Comparison of ENCODE assay signal across 2 cellular contexts in genomic region chr11:44229003-44229570, GRCh38.
TF ChIP-seq lines count a peak whose summit lies in the region.

No MANE protein-coding gene starts in this region.

TF ChIP-seq in IMR-90, 13 proteins besides CTCF, POLR2A, EP300 and RAD21 (continued from another document):
- TF ChIP-seq CHD1 (IDR thresholded peaks at IDR 0.05; ENCODE audit: low read depth, low read length) (no peak), ELK1 (IDR thresholded peaks at IDR 0.05; ENCODE audit: borderline replicate concordance, low read depth, low read length) (no peak), BHLHE40 (IDR thresholded peaks at IDR 0.05; ENCODE audit: low read depth, low read length) (no peak), NFE2L2 (IDR thresholded peaks at IDR 0.05; ENCODE audit: low read depth, low read length) (no peak), MAZ (IDR thresholded peaks at IDR 0.05; ENCODE audit: borderline replicate concordance, low read depth, low read length) (no peak), CEBPB (IDR thresholded peaks at IDR 0.05; ENCODE audit: low read depth, low read length) (no peak), RCOR1 (IDR thresholded peaks at IDR 0.05; ENCODE audit: insufficient replicate concordance, low read length) (no peak), FOS (IDR thresholded peaks at IDR 0.05; ENCODE audit: low read depth, low read length) (no peak), MXI1 (IDR thresholded peaks at IDR 0.05; ENCODE audit: borderline replicate concordance, low read depth, low read length) (no peak), MAFK (IDR thresholded peaks at IDR 0.05; ENCODE audit: low read depth, low read length) (no peak), SMC3 (IDR thresholded peaks at IDR 0.05; ENCODE audit: low read depth, low read length) (no peak)
- TF ChIP-seq, protein P1, sequence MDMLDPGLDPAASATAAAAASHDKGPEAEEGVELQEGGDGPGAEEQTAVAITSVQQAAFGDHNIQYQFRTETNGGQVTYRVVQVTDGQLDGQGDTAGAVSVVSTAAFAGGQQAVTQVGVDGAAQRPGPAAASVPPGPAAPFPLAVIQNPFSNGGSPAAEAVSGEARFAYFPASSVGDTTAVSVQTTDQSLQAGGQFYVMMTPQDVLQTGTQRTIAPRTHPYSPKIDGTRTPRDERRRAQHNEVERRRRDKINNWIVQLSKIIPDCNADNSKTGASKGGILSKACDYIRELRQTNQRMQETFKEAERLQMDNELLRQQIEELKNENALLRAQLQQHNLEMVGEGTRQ (IDR thresholded peaks at IDR 0.05; ENCODE audit: low read depth, low read length), result no peak

TF ChIP-seq in endothelial cell of umbilical vein, 7 proteins besides CTCF, POLR2A, EP300 and RAD21 (continued from another document):
- TF ChIP-seq MYC (IDR thresholded peaks at IDR 0.05; ENCODE audit: low read depth, low read length), result no peak
- no peak for TF ChIP-seq FOS (IDR thresholded peaks at IDR 0.05; ENCODE audit: borderline replicate concordance, insufficient read depth, low read length)
- TF ChIP-seq GATA2 (IDR thresholded peaks at IDR 0.05; ENCODE audit: insufficient read depth, insufficient read length, low read depth, low read length), result no peak
- no peak for TF ChIP-seq JUN (IDR thresholded peaks at IDR 0.05; ENCODE audit: borderline replicate concordance, insufficient read depth, insufficient read length, low read depth)
- TF ChIP-seq MAX (IDR thresholded peaks at IDR 0.05; ENCODE audit: insufficient read depth, insufficient read length), result no peak
- TF ChIP-seq EZH2 (IDR thresholded peaks at IDR 0.05; ENCODE audit: borderline replicate concordance, low read depth, low read length, severe bottlenecking), result no peak
